Comparison of ENCODE assay signal across 13 cellular contexts in genomic region chr12:92506891-92507290, GRCh38.
DNase-seq lines count a peak whose midpoint lies in the region; ATAC-seq, FAIRE-seq and TF ChIP-seq lines count a peak whose summit lies in the region.
"Had no signal": no experiment of that assay in that cellular context is flagged by ENCODE, and none has a peak within 500 bp of the region (broad histone marks: within the 10 kb centered on the region; RNA-seq: fewer than 3 reads in every experiment).

No MANE protein-coding gene starts in this region.

- TF ChIP-seq POLR2A in stomach (IDR thresholded peaks at IDR 0.05), result no peak

- no peak for TF ChIP-seq EP300 in stomach (IDR thresholded peaks at IDR 0.05)

- H3K4me2 ChIP-seq in keratinocyte (ENCODE audit: control insufficient read depth, extremely low read depth, insufficient read depth, low read depth, low read length), result peak overlapping the region; percentile 85

- dilution Hi-C loops in keratinocyte (cut with MboI; ENCODE audit: extremely low pct_ligation_motif_present, low sequenced_read_pairs), result no loop called here

- no peaks in the 10 kb centered on the region for H3K79me2 ChIP-seq in keratinocyte (ENCODE audit: control insufficient read depth, insufficient read depth, low read length)

- peaks cover 7% of the 10 kb centered on the region for H3K9me3 Mint-ChIP-seq in activated CD4-positive, alpha-beta T cell treated with anti-CD3 and anti-CD28 coated beads for 36 hours (ENCODE audit: low read depth)
- H3K9me3 Mint-ChIP-seq in activated T-helper 17 cell treated with anti-CD3 and anti-CD28 coated beads, Interleukin-2, amount 50 U/mL, for 72 hours, result peaks cover 8% of the 10 kb centered on the region
- peaks cover 12% of the 10 kb centered on the region for H3K9me3 Mint-ChIP-seq in activated T-helper 2 cell treated with anti-CD3 and anti-CD28 coated beads, Interferon-gamma antibody, Interleukin-2, Interleukin-4, amounts not matched to agents 10 μg/mL and 5 μg/mL and 100 μg/mL, durations not matched to agents 14 hours and 24 hours and 36 hours

- peak overlapping the region; percentile 34 for H2AFZ ChIP-seq in keratinocyte (ENCODE audit: control insufficient read depth, low read length)

- peaks cover 50% of the 10 kb centered on the region for H3K4me1 Mint-ChIP-seq in activated CD4-positive, alpha-beta T cell treated with anti-CD3 and anti-CD28 coated beads for 36 hours
- H3K4me1 Mint-ChIP-seq in activated T-helper 17 cell treated with anti-CD3 and anti-CD28 coated beads, Interleukin-2, amount 50 U/mL, for 72 hours, result peaks cover 21% of the 10 kb centered on the region
- H3K4me1 Mint-ChIP-seq in activated T-helper 2 cell treated with anti-CD3 and anti-CD28 coated beads, Interferon-gamma antibody, Interleukin-2, Interleukin-4, amounts not matched to agents 10 μg/mL and 5 μg/mL and 100 μg/mL, durations not matched to agents 14 hours and 24 hours and 36 hours (ENCODE audit: low read depth), result peaks cover 46% of the 10 kb centered on the region

- DNase-seq in activated CD4-positive, alpha-beta T cell treated with anti-CD3 and anti-CD28 coated beads for 36 hours, result no peak
- DNase-seq in activated CD4-positive, alpha-beta T cell treated with anti-CD3 and anti-CD28 coated beads for 48 hours, result no peak
- DNase-seq in keratinocyte (ENCODE audit: low read depth, low spot score) (no peak), stomach (no peak), foreskin melanocyte (no peak), SJCRH30 (no peak)
- no peak for DNase-seq in activated T-helper 2 cell treated with anti-CD3 and anti-CD28 coated beads, Interferon-gamma antibody, Interleukin-2, Interleukin-4, amounts not matched to agents 10 μg/mL and 5 μg/mL and 100 μg/mL, durations not matched to agents 14 hours and 24 hours and 36 hours (ENCODE audit: low spot score)
- DNase-seq: activated T-cell treated with anti-CD3 and anti-CD28 coated beads, Interleukin-2, amount 50 U/mL, for 48 hours; NCI-H510A treated with DMSO at 0.1 percent for 48 hours; stimulated activated CD4-positive, alpha-beta T cell treated with anti-CD3 and anti-CD28 coated beads, Interleukin-4, amount 100 ng/mL, for 1 hour had no signal

- intact Hi-C loops in activated CD4-positive, alpha-beta T cell treated with anti-CD3 and anti-CD28 coated beads for 36 hours (cut with DNase I, micrococcal nuclease), result loop anchor here (5.0 to 10.0 kb wide), 4 partner anchors 290 to 732 kb away; partner anchors contain the start of gene EEA1 (in 1 of the 2)
- intact Hi-C loops in stomach (cut with DNase I; ENCODE audit: low total_unique reads), result no loop called here
- intact Hi-C loops in activated T-helper 2 cell treated with anti-CD3 and anti-CD28 coated beads, Interferon-gamma antibody, Interleukin-2, Interleukin-4, amounts not matched to agents 10 μg/mL and 5 μg/mL and 100 μg/mL, durations not matched to agents 14 hours and 24 hours and 36 hours (cut with micrococcal nuclease), result loop anchor here (10.0 kb wide), 2 partner anchors 462 to 732 kb away; no protein-coding TSS in a partner anchor

- H3K27me3 ChIP-seq in keratinocyte (ENCODE audit: control insufficient read depth, extremely low read depth, insufficient read depth, low read length), result no peaks in the 10 kb centered on the region
- no peaks in the 10 kb centered on the region for H3K27me3 ChIP-seq in stomach
- H3K27me3 ChIP-seq in SJCRH30, result no peaks in the 10 kb centered on the region

- CTCF ChIA-PET in activated CD4-positive, alpha-beta T cell treated with anti-CD3 and anti-CD28 coated beads for 36 hours (lab: Charles Lee), result interaction anchor here (0.7 to 5.6 kb wide), 3 partner anchors 13 to 63 kb away, joined by 3 to 50 read pairs (median 5); no protein-coding TSS in a partner anchor

- H3K27ac Mint-ChIP-seq in activated CD4-positive, alpha-beta T cell treated with anti-CD3 and anti-CD28 coated beads for 36 hours, result peak overlapping the region; percentile 99
- peak overlapping the region; percentile 91 for H3K27ac Mint-ChIP-seq in activated T-helper 17 cell treated with anti-CD3 and anti-CD28 coated beads, Interleukin-2, amount 50 U/mL, for 72 hours
- H3K27ac Mint-ChIP-seq in activated T-helper 2 cell treated with anti-CD3 and anti-CD28 coated beads, Interferon-gamma antibody, Interleukin-2, Interleukin-4, amounts not matched to agents 10 μg/mL and 5 μg/mL and 100 μg/mL, durations not matched to agents 14 hours and 24 hours and 36 hours, result no peak overlapping the region

- ATAC-seq in activated CD4-positive, alpha-beta T cell treated with anti-CD3 and anti-CD28 coated beads for 36 hours, result no peak
- ATAC-seq in activated T-helper 17 cell treated with anti-CD3 and anti-CD28 coated beads, Interleukin-2, amount 50 U/mL, for 72 hours (replicated peaks), result no peak

- H3K4me3 ChIP-seq in keratinocyte (ENCODE audit: control insufficient read depth in 2 of 3, extremely low read depth in 1 of 3, insufficient read depth in 2 of 3, low read depth in 1 of 3, low read length in 3 of 3) (peak overlapping the region in 2 of 3 experiments; percentile 36 to 41), stomach (no peak overlapping the region), SJCRH30 (no peak overlapping the region)
- H3K4me3 ChIP-seq: HAP-1 had no signal

- POLR2A ChIA-PET in activated CD4-positive, alpha-beta T cell treated with anti-CD3 and anti-CD28 coated beads for 36 hours (lab: Charles Lee), result no interaction called here

- 61 to 79% (median 75%) methylated on average over 3 of the region's 3 CpGs for WGBS in stomach, 5 donors

- no peaks in the 10 kb centered on the region for H3K27me3 Mint-ChIP-seq in activated CD4-positive, alpha-beta T cell treated with anti-CD3 and anti-CD28 coated beads for 36 hours
- H3K27me3 Mint-ChIP-seq in activated T-helper 17 cell treated with anti-CD3 and anti-CD28 coated beads, Interleukin-2, amount 50 U/mL, for 72 hours, result no peaks in the 10 kb centered on the region
- H3K27me3 Mint-ChIP-seq in activated T-helper 2 cell treated with anti-CD3 and anti-CD28 coated beads, Interferon-gamma antibody, Interleukin-2, Interleukin-4, amounts not matched to agents 10 μg/mL and 5 μg/mL and 100 μg/mL, durations not matched to agents 14 hours and 24 hours and 36 hours (ENCODE audit: low read depth), result no peaks in the 10 kb centered on the region

- no peaks in the 10 kb centered on the region for H4K20me1 ChIP-seq in keratinocyte (ENCODE audit: control insufficient read depth, extremely low read depth, insufficient read depth, low read length)

- H3K9me1 ChIP-seq in keratinocyte (ENCODE audit: control insufficient read depth, extremely low read depth, insufficient read depth, low read length), result no peaks in the 10 kb centered on the region

- FAIRE-seq in keratinocyte (lab: Jason Lieb, UNC), result peak; percentile 82
- FAIRE-seq: A204.1 had no signal

- TF ChIP-seq CTCF in keratinocyte (optimal IDR thresholded peaks at IDR 0.05 in 1 of 3, IDR thresholded peaks at IDR 0.05 in 1 of 3, conservative IDR thresholded peaks at IDR 0.05 in 1 of 3; ENCODE audit: extremely low read depth in 1 of 3, insufficient read depth in 2 of 3, low read length in 3 of 3), result no peak
- no peak for TF ChIP-seq CTCF in stomach (IDR thresholded peaks at IDR 0.05)

- no peak overlapping the region for H3K4me3 Mint-ChIP-seq in activated CD4-positive, alpha-beta T cell treated with anti-CD3 and anti-CD28 coated beads for 36 hours
- no peak overlapping the region for H3K4me3 Mint-ChIP-seq in activated T-helper 17 cell treated with anti-CD3 and anti-CD28 coated beads, Interleukin-2, amount 50 U/mL, for 72 hours
- no peak overlapping the region for H3K4me3 Mint-ChIP-seq in activated T-helper 2 cell treated with anti-CD3 and anti-CD28 coated beads, Interferon-gamma antibody, Interleukin-2, Interleukin-4, amounts not matched to agents 10 μg/mL and 5 μg/mL and 100 μg/mL, durations not matched to agents 14 hours and 24 hours and 36 hours (ENCODE audit: low read depth)

- peak overlapping the region; percentile 43 for H3K9ac ChIP-seq in keratinocyte (ENCODE audit: control insufficient read depth, extremely low read depth, insufficient read depth, low read length)

- H3K36me3 ChIP-seq in keratinocyte (ENCODE audit: control insufficient read depth in 2 of 2, extremely low read depth in 1 of 2, insufficient read depth in 2 of 2, low read length in 2 of 2) (no peaks in the 10 kb centered on the region), stomach (no peaks in the 10 kb centered on the region), SJCRH30 (no peaks in the 10 kb centered on the region)
- H3K36me3 ChIP-seq: HAP-1 had no signal

- no peaks in the 10 kb centered on the region for H3K9me3 ChIP-seq in keratinocyte (ENCODE audit: control insufficient read depth, low read depth, low read length)
- no peaks in the 10 kb centered on the region for H3K9me3 ChIP-seq in stomach
- no peaks in the 10 kb centered on the region for H3K9me3 ChIP-seq in SJCRH30 (replicated peaks)
- H3K9me3 ChIP-seq: HAP-1 had no signal

- peaks cover 10% of the 10 kb centered on the region for H3K4me1 ChIP-seq in keratinocyte (ENCODE audit: control insufficient read depth, extremely low read depth, insufficient read depth, low read length)
- H3K4me1 ChIP-seq in stomach, result peaks cover 35 to 47% (median 43%) of the 10 kb centered on the region in 4 donors
- peaks cover 37% of the 10 kb centered on the region for H3K4me1 ChIP-seq in SJCRH30
- H3K4me1 ChIP-seq: HAP-1 had no signal

- H3K27ac ChIP-seq in keratinocyte (ENCODE audit: control insufficient read depth, insufficient read depth, low read length) (peak overlapping the region; percentile 45), stomach (peak overlapping the region in 4 of 5 donors; percentile 73 to 90 (median 84)), SJCRH30 (no peak overlapping the region; the same call in 1 of the 2 replicates)

- peaks cover 3% of the 10 kb centered on the region for H3K36me3 Mint-ChIP-seq in activated CD4-positive, alpha-beta T cell treated with anti-CD3 and anti-CD28 coated beads for 36 hours (ENCODE audit: low read depth)
- peaks cover 6% of the 10 kb centered on the region for H3K36me3 Mint-ChIP-seq in activated T-helper 17 cell treated with anti-CD3 and anti-CD28 coated beads, Interleukin-2, amount 50 U/mL, for 72 hours (ENCODE audit: low read depth)
- H3K36me3 Mint-ChIP-seq in activated T-helper 2 cell treated with anti-CD3 and anti-CD28 coated beads, Interferon-gamma antibody, Interleukin-2, Interleukin-4, amounts not matched to agents 10 μg/mL and 5 μg/mL and 100 μg/mL, durations not matched to agents 14 hours and 24 hours and 36 hours (ENCODE audit: low read depth), result peaks cover 11% of the 10 kb centered on the region

Comparison
In these comparisons a context has a peak if more than half of its experiments do, and no peak if none do; other contexts are left out.
1. H3K4me3 ChIP-seq: peak in keratinocyte (2 of 3); none in stomach (0 of 4) and SJCRH30 (single experiment).